In genomic region chr7:23476286-23477169, GRCh38 we compare ENCODE assay signal across 17 cellular contexts. TPM values are rescaled to one million over a fixed set of nuclear protein-coding genes. Genes with fewer than 3 reads are reported as not detected.
DNase-seq lines count a peak whose midpoint lies in the region; FAIRE-seq and TF ChIP-seq lines count a peak whose summit lies in the region.
"Had no signal": no experiment of that assay in that cellular context is flagged by ENCODE, and none has a peak within 500 bp of the region (broad histone marks: within the 10 kb centered on the region; RNA-seq: fewer than 3 reads in every experiment).

No MANE protein-coding gene starts in this region.

- H4K20me1 ChIP-seq in astrocyte (ENCODE audit: insufficient read depth, low read length) = no peaks in the 10 kb centered on the region

- H3K23ac ChIP-seq in neuronal stem cell (ENCODE audit: low read depth, low read length, poor library complexity) = no peak overlapping the region

- TF ChIP-seq POLR2A in suprapubic skin (IDR thresholded peaks at IDR 0.05) = no peak

- peaks cover 19% of the 10 kb centered on the region for H3K4me1 Mint-ChIP-seq in astrocyte (ENCODE audit: low read depth, unreplicated experiment)

- H3K4me3 ChIP-seq in astrocyte (ENCODE audit: insufficient read depth, low read depth, low read length) (no peak overlapping the region), neuronal stem cell (ENCODE audit: low read length in 2 of 2) (peak overlapping the region; percentile 58 to 71), suprapubic skin (no peak overlapping the region)
- H3K4me3 ChIP-seq: left lung had no signal

- H2AFZ ChIP-seq in astrocyte (ENCODE audit: low read depth, low read length) (no peak overlapping the region), neuronal stem cell (ENCODE audit: low read length) (no peak overlapping the region)

- no peak overlapping the region for H3K27ac ChIP-seq in astrocyte (ENCODE audit: low read depth, low read length)
- H3K27ac ChIP-seq in neuronal stem cell (replicated peaks; ENCODE audit: low read length) = no peak overlapping the region
- H3K27ac ChIP-seq in suprapubic skin = no peak overlapping the region
- H3K27ac ChIP-seq: left lung, VCaP had no signal

- H3K9me3 Mint-ChIP-seq in astrocyte (ENCODE audit: unreplicated experiment) = no peaks in the 10 kb centered on the region

- peaks cover 42% of the 10 kb centered on the region for H3K27me3 ChIP-seq in astrocyte (ENCODE audit: insufficient read depth, low read length)
- H3K27me3 ChIP-seq in neuronal stem cell (ENCODE audit: control insufficient read depth in 3 of 3, insufficient read depth in 3 of 3, low read depth in 1 of 3, low read length in 3 of 3) = no peaks in the 10 kb centered on the region
- H3K27me3 ChIP-seq in suprapubic skin = peaks cover 100% of the 10 kb centered on the region

- no peak overlapping the region for H3K18ac ChIP-seq in neuronal stem cell (ENCODE audit: low read length)

- H3K27ac Mint-ChIP-seq in astrocyte (ENCODE audit: unreplicated experiment) = peak overlapping the region; percentile 66

- FAIRE-seq in astrocyte (lab: Jason Lieb, UNC) = no peak

- no peak overlapping the region for H3K14ac ChIP-seq in neuronal stem cell (ENCODE audit: low read length)

- H3K79me1 ChIP-seq in neuronal stem cell (ENCODE audit: low read depth, low read length) = peaks cover 4% of the 10 kb centered on the region

- no peak overlapping the region for H4K91ac ChIP-seq in neuronal stem cell (ENCODE audit: low read depth, low read length, poor library complexity)

- no peaks in the 10 kb centered on the region for H3K27me3 Mint-ChIP-seq in astrocyte (ENCODE audit: low read depth, unreplicated experiment)

- H2BK5ac ChIP-seq in neuronal stem cell (ENCODE audit: low read length) = no peak overlapping the region

- H3K4me1 ChIP-seq in astrocyte (ENCODE audit: insufficient read depth, low read length) (peaks cover 15% of the 10 kb centered on the region), neuronal stem cell (ENCODE audit: control insufficient read depth in 2 of 2, insufficient read depth in 1 of 2, low read depth in 1 of 2, low read length in 2 of 2) (peaks cover 1 to 10% of the 10 kb centered on the region in 2 donors), suprapubic skin (peaks cover 13% of the 10 kb centered on the region)

- no peaks in the 10 kb centered on the region for H3K9me3 ChIP-seq in astrocyte (ENCODE audit: insufficient read depth, low read depth, low read length)
- H3K9me3 ChIP-seq in neuronal stem cell (replicated peaks in 1 of 2; ENCODE audit: control insufficient read depth in 2 of 2, insufficient read depth in 1 of 2, low read depth in 1 of 2, low read length in 2 of 2) = no peaks in the 10 kb centered on the region
- H3K9me3 ChIP-seq in suprapubic skin = no peaks in the 10 kb centered on the region
- H3K9me3 ChIP-seq: left lung had no signal

- TF ChIP-seq CTCF in astrocyte (IDR thresholded peaks at IDR 0.05; ENCODE audit: insufficient read depth, low read depth, low read length) = no peak
- no peak for TF ChIP-seq CTCF in suprapubic skin (IDR thresholded peaks at IDR 0.05)

- TF ChIP-seq EP300 in suprapubic skin (IDR thresholded peaks at IDR 0.05) = no peak

- no peak overlapping the region for H2AK5ac ChIP-seq in neuronal stem cell (ENCODE audit: low read depth, low read length)

- H3K36me3 ChIP-seq in astrocyte (ENCODE audit: insufficient read depth, low read length) (no peaks in the 10 kb centered on the region), neuronal stem cell (replicated peaks in 1 of 2; ENCODE audit: control insufficient read depth in 2 of 2, insufficient read depth in 2 of 2, low read length in 2 of 2) (peaks cover 0 to 11% of the 10 kb centered on the region in 2 donors), suprapubic skin (no peaks in the 10 kb centered on the region)
- H3K36me3 ChIP-seq: left lung had no signal

- no peak overlapping the region for H2BK15ac ChIP-seq in neuronal stem cell (ENCODE audit: low read length)

- peak; percentile 45 for DNase-seq in NCI-H748 (lab: John Stamatoyannopoulos, UW; ENCODE audit: unreplicated experiment)
- no peak for DNase-seq in NCI-H748 treated with DMSO at 0.1 percent for 48 hours (lab: John Stamatoyannopoulos, UW)
- DNase-seq in NCI-H146 treated with DMSO at 0.1 percent for 48 hours (lab: John Stamatoyannopoulos, UW; ENCODE audit: unreplicated experiment) = peak; percentile 32
- DNase-seq in astrocyte (ENCODE audit: low read depth) = no peak
- no peak for DNase-seq in neuronal stem cell (ENCODE audit: low spot score)
- DNase-seq in suprapubic skin (ENCODE audit: low spot score in 2 of 2) = no peak
- DNase-seq in GOT3 (lab: John Stamatoyannopoulos, UW) = no peak
- no peak for DNase-seq in ureter (ENCODE audit: low spot score)
- DNase-seq: ACHN; amygdala; dermis blood vessel endothelial cell; foreskin fibroblast; left lung; occipital lobe; stimulated activated CD8-positive, alpha-beta memory T cell treated with anti-CD3 and anti-CD28 coated beads, Interleukin-4, amount 100 ng/mL, for 48 hours had no signal

- H3K36me3 Mint-ChIP-seq in astrocyte (ENCODE audit: low read depth, unreplicated experiment) = no peaks in the 10 kb centered on the region

- no peak overlapping the region for H3K4ac ChIP-seq in neuronal stem cell (ENCODE audit: low read length)

- H3K4me3 Mint-ChIP-seq in astrocyte (ENCODE audit: unreplicated experiment) = peak overlapping the region; percentile 78

- H3K4me2 ChIP-seq in astrocyte (ENCODE audit: low read length) = no peak overlapping the region
- H3K4me2 ChIP-seq in neuronal stem cell (ENCODE audit: insufficient read depth, low read length, poor library complexity, severe bottlenecking) = peak overlapping the region; percentile 37

- H3K79me2 ChIP-seq in astrocyte (ENCODE audit: insufficient read depth, low read length) = peaks cover 14% of the 10 kb centered on the region

- no peak overlapping the region for H2BK120ac ChIP-seq in neuronal stem cell (ENCODE audit: low read depth, low read length)

- no peak overlapping the region for H3K9ac ChIP-seq in astrocyte (ENCODE audit: low read length)
- no peak overlapping the region for H3K9ac ChIP-seq in neuronal stem cell (ENCODE audit: low read depth, low read length, poor library complexity)

- H2BK12ac ChIP-seq in neuronal stem cell (ENCODE audit: low read length) = no peak overlapping the region

- H4K8ac ChIP-seq in neuronal stem cell (ENCODE audit: low read depth, low read length) = no peak overlapping the region

RNA-seq across cellular contexts. Expression of gene IGF2BP3, which starts 6.2 kb away (rescaled TPM):
- total RNA-seq in astrocyte (69.9 and 79.5 TPM in 2 replicates), suprapubic skin (1 to 10 TPM in 1 of 4 donors, under 1 TPM in 1, not detected in 2; 0.47 to 1.9 TPM), ureter (0.78 TPM)
- polyA plus RNA-seq in neuronal stem cell (2013, experiment 1 of 2) = 150 TPM
- 156 TPM for polyA plus RNA-seq in neuronal stem cell (2013, experiment 2 of 2)
- total RNA-seq: Right ventricle myocardium inferior had no signal

RNA-seq across cellular contexts. Expression of gene TRA2A, which starts 55.3 kb away (rescaled TPM):
- total RNA-seq in astrocyte (72.4 and 86.0 TPM in 2 replicates), suprapubic skin (100 to 1,000 TPM in 1 of 4 donors, 10 to 100 TPM in 3; 36.3 to 119 (median 45.2) TPM), ureter (147 TPM)
- 93.0 TPM for polyA plus RNA-seq in neuronal stem cell (2013, experiment 1 of 2)
- polyA plus RNA-seq in neuronal stem cell (2013, experiment 2 of 2) = 96.4 TPM

Comparison
In these comparisons a context has a peak if more than half of its experiments do, and no peak if none do; other contexts are left out.
1. DNase-seq: peak in NCI-H748 (single experiment) and NCI-H146 treated with DMSO at 0.1 percent for 48 hours (single experiment); none in NCI-H748 treated with DMSO at 0.1 percent for 48 hours (single experiment), astrocyte (single experiment), neuronal stem cell (single experiment), suprapubic skin (0 of 2), GOT3 (single experiment) and ureter (single experiment).
2. H3K4me3 ChIP-seq: peak in neuronal stem cell (2 of 2); none in astrocyte (single experiment) and suprapubic skin (single experiment).
3. RNA of gene IGF2BP3, which starts 6.2 kb away (total RNA-seq): 69.9 to 79.5 TPM in astrocyte; 0.47 to 1.9 TPM in suprapubic skin and 0.78 TPM in ureter (single experiment); every median in the first group is over 10 times any median in the second.